In genomic region chr6:119526609-119527605, GRCh38 we compare ENCODE assay signal across 26 cellular contexts.
DNase-seq lines count a peak whose midpoint lies in the region; ATAC-seq and TF ChIP-seq lines count a peak whose summit lies in the region.
"Had no signal": no experiment of that assay in that cellular context is flagged by ENCODE, and none has a peak within 500 bp of the region (broad histone marks: within the 10 kb centered on the region; RNA-seq: fewer than 3 reads in every experiment).

No MANE protein-coding gene starts in this region.

- H3K27me3 Mint-ChIP-seq in activated CD8-positive, alpha-beta T cell treated with anti-CD3 and anti-CD28 coated beads, Interleukin-2, amount 10 ng/mL, durations not matched to agents 7 days and 5 days (ENCODE audit: low read depth) = peaks cover 10% of the 10 kb centered on the region
- H3K27me3 Mint-ChIP-seq: B cell had no signal

- TF ChIP-seq CTCF in A673 (conservative IDR thresholded peaks at IDR 0.05; ENCODE audit: low read depth, low read length) (no peak), SK-N-SH (IDR thresholded peaks at IDR 0.05) (no peak), fibroblast of the aortic adventitia (IDR thresholded peaks at IDR 0.05; ENCODE audit: insufficient read depth, low read length) (no peak), Peyer's patch (IDR thresholded peaks at IDR 0.05) (no peak)

- no peak overlapping the region for H3K27ac Mint-ChIP-seq in activated CD8-positive, alpha-beta T cell treated with anti-CD3 and anti-CD28 coated beads, Interleukin-2, amount 10 ng/mL, durations not matched to agents 7 days and 5 days
- H3K27ac Mint-ChIP-seq: B cell had no signal

- 57% methylated on average over 9 of the region's 9 CpGs for WGBS in SK-N-SH (ENCODE audit: low lambda C conversion rate)

- no peak overlapping the region for H3K4me3 ChIP-seq in A673 (ENCODE audit: low read depth, low read length, poor library complexity, severe bottlenecking)
- peak overlapping the region; percentile 31; the same call in 1 of the 2 replicates for H3K4me3 ChIP-seq in HUES48 (ENCODE audit: low read depth, low read length)
- H3K4me3 ChIP-seq in SK-N-SH (ENCODE audit: low read depth in 2 of 2, low read length in 1 of 2) = no peak overlapping the region
- H3K4me3 ChIP-seq in fibroblast of the aortic adventitia (ENCODE audit: low read depth, low read length) = no peak overlapping the region
- no peak overlapping the region for H3K4me3 ChIP-seq in Peyer's patch
- H3K4me3 ChIP-seq: coronary artery, right atrium auricular region, SJSA1, suprapubic skin, uterus had no signal

- no peak for TF ChIP-seq EP300 in SK-N-SH (IDR thresholded peaks at IDR 0.05; ENCODE audit: borderline replicate concordance in 1 of 2, low read depth in 1 of 2, low read length in 1 of 2)

- H3K9ac ChIP-seq in HUES48 (ENCODE audit: low read depth, low read length) = no peak overlapping the region
- no peak overlapping the region for H3K9ac ChIP-seq in SK-N-SH

- H3K9me3 Mint-ChIP-seq in activated CD8-positive, alpha-beta T cell treated with anti-CD3 and anti-CD28 coated beads, Interleukin-2, amount 10 ng/mL, durations not matched to agents 7 days and 5 days (ENCODE audit: insufficient read depth) = no peaks in the 10 kb centered on the region

- H3K79me2 ChIP-seq in SK-N-SH (ENCODE audit: insufficient read depth) = no peaks in the 10 kb centered on the region

- H3K4me3 Mint-ChIP-seq in activated CD8-positive, alpha-beta T cell treated with anti-CD3 and anti-CD28 coated beads, Interleukin-2, amount 10 ng/mL, durations not matched to agents 7 days and 5 days = no peak overlapping the region
- H3K4me3 Mint-ChIP-seq: B cell had no signal

- peak; percentile 7 for DNase-seq in A673 (ENCODE audit: low spot score)
- DNase-seq in SK-N-SH = no peak
- peak; percentile 27 for DNase-seq in fibroblast of the aortic adventitia (ENCODE audit: low read depth)
- DNase-seq in activated CD8-positive, alpha-beta T cell treated with anti-CD3 and anti-CD28 coated beads, Interleukin-2, amount 10 ng/mL, durations not matched to agents 7 days and 5 days = no peak
- no peak for DNase-seq in Peyer's patch
- DNase-seq: activated CD4-positive, alpha-beta T cell treated with anti-CD3 and anti-CD28 coated beads for 48 hours; activated naive CD4-positive, alpha-beta T cell; activated T-cell treated with anti-CD3 and anti-CD28 coated beads, Interleukin-2, amount 50 U/mL, for 48 hours; GOT3; head of caudate nucleus; Kasumi-1; left cardiac atrium; mesenchymal stem cell; NCI-H1694 treated with DMSO at 0.1 percent for 48 hours; occipital lobe; T-helper 2 cell; uterus had no signal

- BruUV-seq in A673 (replicated peaks; lab: Mats Ljungman, UMichigan) = no TSS peak

- no peaks in the 10 kb centered on the region for H3K36me3 ChIP-seq in A673 (ENCODE audit: insufficient read depth, low read length, poor library complexity, severe bottlenecking)
- H3K36me3 ChIP-seq in HUES48 (ENCODE audit: control insufficient read depth, insufficient read depth, low read length) = no peaks in the 10 kb centered on the region
- H3K36me3 ChIP-seq in SK-N-SH (replicated peaks in 1 of 2; ENCODE audit: control insufficient read depth in 1 of 2, insufficient read depth in 2 of 2, low read length in 1 of 2) = no peaks in the 10 kb centered on the region
- H3K36me3 ChIP-seq in Peyer's patch = no peaks in the 10 kb centered on the region
- H3K36me3 ChIP-seq: right atrium auricular region, SJSA1, suprapubic skin, uterus had no signal

- H3K27me3 ChIP-seq in A673 (replicated peaks; ENCODE audit: insufficient read depth, low read depth, low read length, poor library complexity) (peaks cover 10% of the 10 kb centered on the region), HUES48 (ENCODE audit: control insufficient read depth, insufficient read depth, low read length) (no peaks in the 10 kb centered on the region), SK-N-SH (ENCODE audit: insufficient read depth) (no peaks in the 10 kb centered on the region), Peyer's patch (no peaks in the 10 kb centered on the region)
- H3K27me3 ChIP-seq: right atrium auricular region, SJSA1, suprapubic skin, uterus had no signal

- TF ChIP-seq POLR2A in Peyer's patch (IDR thresholded peaks at IDR 0.05) = no peak

- no peaks in the 10 kb centered on the region for H3K36me3 Mint-ChIP-seq in activated CD8-positive, alpha-beta T cell treated with anti-CD3 and anti-CD28 coated beads, Interleukin-2, amount 10 ng/mL, durations not matched to agents 7 days and 5 days (ENCODE audit: low read depth)

- no peaks in the 10 kb centered on the region for H4K20me1 ChIP-seq in SK-N-SH (ENCODE audit: insufficient read depth)

- TF ChIP-seq RAD21 in SK-N-SH (IDR thresholded peaks at IDR 0.05; ENCODE audit: low read length) = no peak

- no peaks in the 10 kb centered on the region for H3F3A ChIP-seq in SK-N-SH (replicated peaks; ENCODE audit: insufficient read depth)

- H2AFZ ChIP-seq in SK-N-SH (ENCODE audit: low read depth) = 0 out of 2 replicates have a peak overlapping the region, but pooled peaks have one; percentile 14

- H3K9me2 ChIP-seq in SK-N-SH = no peaks in the 10 kb centered on the region

- CTCF ChIA-PET in A673 (lab: Charles Lee) = no interaction called here
- CTCF ChIA-PET in SK-N-SH (lab: Yijun Ruan, JAX) = no interaction called here
- CTCF ChIA-PET in activated CD8-positive, alpha-beta T cell treated with anti-CD3 and anti-CD28 coated beads, Interleukin-2, amount 10 ng/mL, durations not matched to agents 7 days and 5 days (lab: Charles Lee) = no interaction called here

- no peak overlapping the region for H3K27ac ChIP-seq in A673 (ENCODE audit: low read depth, low read length, poor library complexity, severe bottlenecking)
- peak overlapping the region; percentile 34 for H3K27ac ChIP-seq in HUES48 (ENCODE audit: low read depth, low read length)
- no peak overlapping the region for H3K27ac ChIP-seq in SK-N-SH (ENCODE audit: low read depth in 2 of 2, low read length in 1 of 2)
- H3K27ac ChIP-seq in Peyer's patch = no peak overlapping the region
- H3K27ac ChIP-seq: coronary artery, right atrium auricular region, SJSA1, suprapubic skin had no signal

- H3K4me2 ChIP-seq in SK-N-SH = no peak overlapping the region

- H3K9me3 ChIP-seq in A673 (ENCODE audit: low read depth, low read length, poor library complexity, severe bottlenecking) (no peaks in the 10 kb centered on the region), HUES48 (ENCODE audit: control insufficient read depth, insufficient read depth, low read length) (no peaks in the 10 kb centered on the region), SK-N-SH (no peaks in the 10 kb centered on the region), Peyer's patch (no peaks in the 10 kb centered on the region)
- H3K9me3 ChIP-seq: right atrium auricular region, SJSA1, suprapubic skin, uterus had no signal

- no peak for ATAC-seq in activated CD8-positive, alpha-beta T cell treated with anti-CD3 and anti-CD28 coated beads, Interleukin-2, amount 10 ng/mL, durations not matched to agents 7 days and 5 days
- ATAC-seq in GM19351 (IDR thresholded peaks at IDR 0.05; ENCODE audit: unreplicated experiment) (no peak), HG03460 (IDR thresholded peaks at IDR 0.05; ENCODE audit: unreplicated experiment) (no peak)
- ATAC-seq: left cardiac atrium, Panc1 had no signal

- intact Hi-C loops in A673 (cut with micrococcal nuclease; ENCODE audit: unreplicated experiment) = no loop called here

- H3K4me1 ChIP-seq in A673 (ENCODE audit: insufficient read depth, low read length, poor library complexity, severe bottlenecking) (no peaks in the 10 kb centered on the region), HUES48 (ENCODE audit: control insufficient read depth, insufficient read depth, low read length) (peaks cover 21% of the 10 kb centered on the region), SK-N-SH (ENCODE audit: control insufficient read depth in 1 of 2, insufficient read depth in 2 of 2, low read depth in 1 of 2, low read length in 1 of 2) (no peaks in the 10 kb centered on the region; a peak in 2 of 4 replicates), Peyer's patch (no peaks in the 10 kb centered on the region)
- H3K4me1 ChIP-seq: right atrium auricular region, SJSA1, suprapubic skin, uterus had no signal

- POLR2A ChIA-PET in A673 (lab: Charles Lee; ENCODE audit: low non-redundant PET) (no interaction called here), SK-N-SH (lab: Yijun Ruan, JAX) (no interaction called here)
- POLR2A ChIA-PET in activated CD8-positive, alpha-beta T cell treated with anti-CD3 and anti-CD28 coated beads, Interleukin-2, amount 10 ng/mL, durations not matched to agents 7 days and 5 days (lab: Charles Lee) = interaction anchor here (0.7 kb wide), 1 partner anchor 10 kb away, joined by 5 read pairs; no protein-coding TSS in a partner anchor

- H3K4me1 Mint-ChIP-seq in activated CD8-positive, alpha-beta T cell treated with anti-CD3 and anti-CD28 coated beads, Interleukin-2, amount 10 ng/mL, durations not matched to agents 7 days and 5 days (ENCODE audit: low read depth) = no peaks in the 10 kb centered on the region

TF ChIP-seq in SK-N-SH, 30 proteins besides CTCF, POLR2A, EP300 and RAD21 (continues in another document):
- TF ChIP-seq USF2 (IDR thresholded peaks at IDR 0.05; ENCODE audit: borderline replicate concordance, low read depth, low read length) (no peak), CHD2 (IDR thresholded peaks at IDR 0.05; ENCODE audit: low read length, partially characterized antibody) (no peak), FOXM1 (IDR thresholded peaks at IDR 0.05; ENCODE audit: low read depth) (no peak), MEF2A (IDR thresholded peaks at IDR 0.05; ENCODE audit: borderline replicate concordance, low read depth) (no peak), FOXJ3 (CRISPR knock-in tag; IDR thresholded peaks at IDR 0.05) (no peak), EZH2phosphoT487 (IDR thresholded peaks at IDR 0.05; ENCODE audit: borderline replicate concordance, low read depth) (no peak), USF1 (IDR thresholded peaks at IDR 0.05; ENCODE audit: borderline replicate concordance, low read depth) (no peak)
- TF ChIP-seq, protein P1, sequence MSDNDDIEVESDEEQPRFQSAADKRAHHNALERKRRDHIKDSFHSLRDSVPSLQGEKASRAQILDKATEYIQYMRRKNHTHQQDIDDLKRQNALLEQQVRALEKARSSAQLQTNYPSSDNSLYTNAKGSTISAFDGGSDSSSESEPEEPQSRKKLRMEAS (IDR thresholded peaks at IDR 0.05; ENCODE audit: low read depth) = no peak

Comparison
In these comparisons a context has a peak if more than half of its experiments do, and no peak if none do; other contexts are left out.
1. DNase-seq: peak in A673 (single experiment) and fibroblast of the aortic adventitia (single experiment); none in SK-N-SH (single experiment), activated CD8-positive, alpha-beta T cell treated with anti-CD3 and anti-CD28 coated beads, Interleukin-2, amount 10 ng/mL, durations not matched to agents 7 days and 5 days (single experiment) and Peyer's patch (0 of 3).